ENCODE assay signal across 21 cellular contexts in the genomic region with DNA sequence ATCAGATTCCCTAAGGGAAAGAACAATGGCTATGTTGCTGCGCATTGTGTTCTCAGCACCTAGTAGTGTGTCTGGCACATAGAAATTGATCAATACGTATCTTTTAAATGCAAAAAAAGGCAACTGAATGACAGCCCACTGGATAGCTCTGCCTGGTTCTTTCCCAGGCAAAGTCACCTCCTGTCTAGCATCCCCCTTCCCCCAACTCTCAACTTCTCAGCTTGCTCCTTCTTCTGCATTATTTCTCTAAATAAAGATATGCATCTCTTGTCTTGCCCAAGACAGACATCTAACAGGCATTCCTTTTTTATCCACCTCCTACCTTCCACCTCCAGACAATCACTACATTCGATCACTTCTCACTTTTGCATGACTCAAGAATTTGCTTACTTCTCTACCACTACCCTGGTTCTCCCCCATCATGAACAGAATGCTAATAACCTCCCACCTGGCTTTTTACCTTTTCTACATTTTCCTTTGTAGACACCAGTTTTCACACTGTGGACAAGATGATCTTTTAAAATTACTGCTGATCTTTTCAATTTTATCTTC. TPM values are rescaled to one million over a fixed set of nuclear protein-coding genes. Genes with fewer than 3 reads are reported as not detected.
"Had no signal": no experiment of that assay in that cellular context is flagged by ENCODE, and none has a peak within 500 bp of the region (broad histone marks: within the 10 kb centered on the region; RNA-seq: fewer than 3 reads in every experiment).

No MANE protein-coding gene starts in this region.

- H3K9ac ChIP-seq: SK-N-SH had no signal

- H3K9me3 ChIP-seq: MG63, SK-N-SH had no signal

- H3K4me3 ChIP-seq: MG63 had no signal

- H3K36me3 ChIP-seq: MG63 had no signal

- DNase-seq: IMR-90, Karpas-422, KG1, MG63, NCI-H1092, NCI-H1105 treated with DMSO at 0.1 percent for 48 hours, NCI-H1417 treated with DMSO at 0.1 percent for 48 hours, NCI-H187, NCI-H2029, NCI-H2081 treated with DMSO at 0.1 percent for 48 hours, NCI-H2171, NCI-H226, NCI-H446, NCI-H510A, NCI-H524 treated with DMSO at 0.1 percent for 48 hours, NCI-H69, NCI-H774, SHP77, SK-N-SH had no signal

- H3K4me2 ChIP-seq: SK-N-SH had no signal

- H3K9me2 ChIP-seq: SK-N-SH had no signal

- H3K27ac ChIP-seq: RWPE1 had no signal

- ATAC-seq: HepG2 had no signal

- H3K27me3 ChIP-seq: MG63 had no signal

RNA-seq across cellular contexts. Expression of a gene that starts 26.5 kb away (rescaled TPM):
- total RNA-seq: HepG2, IMR-90 had no signal
- polyA plus RNA-seq: HepG2, IMR-90, SK-N-SH had no signal
